In the genomic region with DNA sequence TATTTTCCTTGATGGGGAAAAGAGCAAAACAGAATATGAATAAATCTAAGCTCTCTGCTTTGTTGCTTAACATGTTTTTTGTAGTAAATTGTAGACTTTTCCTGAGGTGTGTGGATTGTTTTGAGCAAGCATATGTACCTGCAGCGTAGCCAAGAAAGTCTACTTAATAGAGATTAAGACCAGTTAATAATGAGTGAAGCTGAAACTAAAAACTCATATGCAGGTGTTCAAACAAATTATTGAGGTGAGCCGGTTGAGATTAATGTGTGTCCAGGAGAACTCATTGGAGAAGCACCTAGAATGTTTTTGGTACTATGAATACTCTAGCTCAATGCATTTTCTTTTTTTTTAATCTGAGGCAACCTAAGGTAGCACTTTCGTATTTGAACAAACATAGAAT, we compare ENCODE assay signal across 27 cellular contexts.
"Had no signal": no experiment of that assay in that cellular context is flagged by ENCODE, and none has a peak within 500 bp of the region (broad histone marks: within the 10 kb centered on the region; RNA-seq: fewer than 3 reads in every experiment).

No MANE protein-coding gene starts in this region.

- ATAC-seq: activated CD4-positive, alpha-beta T cell treated with anti-CD3 and anti-CD28 coated beads for 36 hours; activated CD8-positive, alpha-beta memory T cell treated with anti-CD3 and anti-CD28 coated beads, Interleukin-2, amount 10 ng/mL, durations not matched to agents 7 days and 5 days; activated CD8-positive, alpha-beta T cell treated with anti-CD3 and anti-CD28 coated beads, Interleukin-2, amount 10 ng/mL, durations not matched to agents 7 days and 5 days; activated naive CD8-positive, alpha-beta T cell treated with anti-CD3 and anti-CD28 coated beads, Interleukin-2, amount 50 U/mL, for 24 hours; gastroesophageal sphincter; left colon; naive thymus-derived CD4-positive, alpha-beta T cell; sciatic nerve had no signal

- H3K9me3 Mint-ChIP-seq: activated B cell treated with CpG ODN at 0.5 μM for 24 hours; activated T-helper 2 cell treated with anti-CD3 and anti-CD28 coated beads, Interferon-gamma antibody, Interleukin-2, Interleukin-4, amounts not matched to agents 10 μg/mL and 5 μg/mL and 100 μg/mL, durations not matched to agents 14 hours and 24 hours and 36 hours; stimulated activated naive CD8-positive, alpha-beta T cell treated with anti-CD3 and anti-CD28 coated beads, Interleukin-15, Interleukin-2, amounts not matched to agents 100 ng/mL and 50 ng/mL, for 24 hours; type B pancreatic cell had no signal

- H3K27ac Mint-ChIP-seq: activated B cell treated with CpG ODN at 0.5 μM for 24 hours; activated CD4-positive, alpha-beta T cell treated with anti-CD3 and anti-CD28 coated beads for 36 hours; activated CD8-positive, alpha-beta memory T cell treated with anti-CD3 and anti-CD28 coated beads, Interleukin-2, amount 10 ng/mL, durations not matched to agents 7 days and 5 days; activated CD8-positive, alpha-beta T cell treated with anti-CD3 and anti-CD28 coated beads, Interleukin-2, amount 10 ng/mL, durations not matched to agents 7 days and 5 days; activated naive CD4-positive, alpha-beta T cell treated with anti-CD3 and anti-CD28 coated beads, Interleukin-2, amount 50 U/mL, for 24 hours; activated naive CD8-positive, alpha-beta T cell treated with anti-CD3 and anti-CD28 coated beads, Interleukin-2, amount 50 U/mL, for 24 hours; activated T-helper 2 cell treated with anti-CD3 and anti-CD28 coated beads, Interferon-gamma antibody, Interleukin-2, Interleukin-4, amounts not matched to agents 10 μg/mL and 5 μg/mL and 100 μg/mL, durations not matched to agents 14 hours and 24 hours and 36 hours; immature natural killer cell; stimulated activated naive CD8-positive, alpha-beta T cell treated with anti-CD3 and anti-CD28 coated beads, Interleukin-15, Interleukin-2, amounts not matched to agents 100 ng/mL and 50 ng/mL, for 24 hours; type B pancreatic cell had no signal

- H3K4me1 Mint-ChIP-seq: activated B cell treated with CpG ODN at 0.5 μM for 24 hours, immature natural killer cell had no signal

- H3K4me3 Mint-ChIP-seq: activated B cell treated with CpG ODN at 0.5 μM for 24 hours; activated CD4-positive, alpha-beta T cell treated with anti-CD3 and anti-CD28 coated beads for 36 hours; activated CD8-positive, alpha-beta memory T cell treated with anti-CD3 and anti-CD28 coated beads, Interleukin-2, amount 10 ng/mL, durations not matched to agents 7 days and 5 days; activated CD8-positive, alpha-beta T cell treated with anti-CD3 and anti-CD28 coated beads, Interleukin-2, amount 10 ng/mL, durations not matched to agents 7 days and 5 days; activated naive CD4-positive, alpha-beta T cell treated with anti-CD3 and anti-CD28 coated beads, Interleukin-2, amount 50 U/mL, for 24 hours; immature natural killer cell; stimulated activated naive CD8-positive, alpha-beta T cell treated with anti-CD3 and anti-CD28 coated beads, Interleukin-15, Interleukin-2, amounts not matched to agents 100 ng/mL and 50 ng/mL, for 24 hours; type B pancreatic cell had no signal

- H3K4me1 ChIP-seq: gastroesophageal sphincter, prostate gland, uterus had no signal

- H3K27me3 ChIP-seq: gastroesophageal sphincter, hepatocyte, ovary, uterus had no signal

- H3K9me3 ChIP-seq: gastroesophageal sphincter, ovary, prostate gland, uterus had no signal

- DNase-seq: activated B cell treated with CpG ODN at 0.5 μM for 24 hours; activated CD4-positive, alpha-beta T cell treated with anti-CD3 and anti-CD28 coated beads for 36 hours; activated CD8-positive, alpha-beta memory T cell treated with anti-CD3 and anti-CD28 coated beads, Interleukin-2, amount 10 ng/mL, durations not matched to agents 7 days and 5 days; activated CD8-positive, alpha-beta T cell treated with anti-CD3 and anti-CD28 coated beads, Interleukin-2, amount 10 ng/mL, durations not matched to agents 7 days and 5 days; activated naive CD8-positive, alpha-beta T cell treated with anti-CD3 and anti-CD28 coated beads, Interleukin-2, amount 50 U/mL, for 24 hours; activated T-cell treated with anti-CD3 and anti-CD28 coated beads, Interleukin-2, amount 50 U/mL, for 48 hours; amygdala; caudate nucleus; immature natural killer cell; kidney; left colon; midbrain; naive thymus-derived CD4-positive, alpha-beta T cell; ovary; retina; stimulated activated CD4-positive, alpha-beta T cell treated with anti-CD3 and anti-CD28 coated beads, Interleukin-12 subunit alpha, Interleukin-12 subunit beta, amount 100 ng/mL, for 4 hours; stimulated activated CD4-positive, alpha-beta T cell treated with anti-CD3 and anti-CD28 coated beads, Interleukin-4, amount 100 ng/mL, for 1 hour; uterus had no signal

- H3K27me3 Mint-ChIP-seq: type B pancreatic cell had no signal

- H2AFZ ChIP-seq: hepatocyte had no signal

- H3K27ac ChIP-seq: gastroesophageal sphincter, hepatocyte, ovary, prostate gland, skin epidermis, uterus had no signal

- H3K4me3 ChIP-seq: gastroesophageal sphincter, hepatocyte, ovary, prostate gland, skin epidermis, uterus had no signal

- H3K36me3 Mint-ChIP-seq: activated CD8-positive, alpha-beta memory T cell treated with anti-CD3 and anti-CD28 coated beads, Interleukin-2, amount 10 ng/mL, durations not matched to agents 7 days and 5 days; activated naive CD4-positive, alpha-beta T cell treated with anti-CD3 and anti-CD28 coated beads, Interleukin-2, amount 50 U/mL, for 24 hours; immature natural killer cell; naive thymus-derived CD4-positive, alpha-beta T cell; type B pancreatic cell had no signal

- H3K79me2 ChIP-seq: hepatocyte had no signal

- H3K4me2 ChIP-seq: hepatocyte had no signal

- H3K36me3 ChIP-seq: gastroesophageal sphincter, ovary, prostate gland, uterus had no signal
